8 cellular contexts compared by ENCODE assay signal in the genomic region with DNA sequence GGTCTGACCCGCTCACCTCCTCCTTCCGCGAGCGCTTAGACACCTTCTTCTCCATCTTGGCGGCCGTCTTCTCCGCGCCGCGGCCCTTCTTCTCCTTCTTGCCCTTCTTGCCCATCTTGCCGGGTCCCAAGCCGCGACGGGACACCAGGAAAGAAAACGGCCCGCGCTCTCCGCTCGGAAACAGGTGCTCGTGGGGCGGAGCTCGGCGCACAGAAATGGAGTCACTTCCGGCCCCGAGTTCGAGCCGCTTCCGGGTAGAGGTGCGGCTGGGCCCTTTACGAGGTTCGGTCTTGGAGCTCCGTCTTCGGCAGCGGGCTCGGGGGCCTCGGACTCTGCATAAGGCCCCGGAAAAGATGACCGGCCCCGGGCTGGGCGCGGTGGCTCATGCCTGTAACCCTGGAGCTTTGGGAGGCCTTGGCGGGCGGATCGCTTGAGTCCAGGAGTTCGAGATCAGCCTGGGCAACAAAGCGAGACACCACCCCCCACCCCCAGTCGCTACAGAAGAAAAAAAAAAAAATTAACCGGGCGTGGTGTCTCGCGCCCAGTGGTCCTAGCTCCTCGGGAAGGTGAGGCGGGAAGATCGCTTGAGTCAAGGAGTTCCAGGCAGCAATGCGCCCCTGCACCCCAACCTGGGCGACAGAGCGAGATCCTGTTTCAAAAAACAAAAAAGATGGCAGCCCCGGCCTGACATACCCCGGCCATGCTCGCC. TPM values are rescaled to one million over a fixed set of nuclear protein-coding genes. Genes with fewer than 3 reads are reported as not detected.
DNase-seq lines count a peak whose midpoint lies in the region; ATAC-seq and TF ChIP-seq lines count a peak whose summit lies in the region.

A gene (minus strand): TSS at position 211 of the 709 bp plus-strand sequence. CDS start 96 bp downstream, at position 115.

- peaks cover 42% of the 10 kb centered on the region for H3K36me3 Mint-ChIP-seq in dendritic cell treated with granulocyte-macrophage colony-stimulating factor and Interleukin-4, amounts not matched to agents 40 ng/mL and 50 ng/mL, for 4 days (ENCODE audit: low read depth)

- intact Hi-C loops in A673 (cut with micrococcal nuclease; ENCODE audit: unreplicated experiment) (loop anchor here (5.0 to 10.0 kb wide), 2 partner anchors 361 to 806 kb away; a partner anchor contains a TSS), left lung (cut with DNase I) (no loop called here)
- intact Hi-C loops in dendritic cell treated with granulocyte-macrophage colony-stimulating factor and Interleukin-4, amounts not matched to agents 40 ng/mL and 50 ng/mL, for 4 days (cut with micrococcal nuclease), result loop anchor here (10.0 kb wide), 1 partner anchor 381 kb away; a partner anchor contains a TSS

- peaks cover 12% of the 10 kb centered on the region for H3K27me3 Mint-ChIP-seq in dendritic cell treated with granulocyte-macrophage colony-stimulating factor and Interleukin-4, amounts not matched to agents 40 ng/mL and 50 ng/mL, for 4 days

- H3K4me1 ChIP-seq in A673 (ENCODE audit: insufficient read depth, low read length, poor library complexity, severe bottlenecking), result peaks cover 7% of the 10 kb centered on the region
- H3K4me1 ChIP-seq in left lung, result peaks cover 5 to 21% of the 10 kb centered on the region in 2 donors

- TSS peak; percentile 86 for BruUV-seq in A673 (replicated peaks; lab: Mats Ljungman, UMichigan)

- H3K36me3 ChIP-seq in A673 (ENCODE audit: insufficient read depth, low read length, poor library complexity, severe bottlenecking) (peaks cover 12% of the 10 kb centered on the region), left lung (peaks cover 0 to 25% of the 10 kb centered on the region in 2 donors)

- CTCF ChIA-PET in A673 (lab: Charles Lee), result interaction anchor here (1.1 kb wide), 2 partner anchors 13 to 106 kb away, joined by 4 read pairs; no protein-coding TSS in a partner anchor

- peaks cover 32% of the 10 kb centered on the region for H3K4me1 Mint-ChIP-seq in dendritic cell treated with granulocyte-macrophage colony-stimulating factor and Interleukin-4, amounts not matched to agents 40 ng/mL and 50 ng/mL, for 4 days (ENCODE audit: low read depth)

- ATAC-seq in GM18858 (IDR thresholded peaks at IDR 0.05; ENCODE audit: unreplicated experiment) (peak; percentile 60), HG03103 (IDR thresholded peaks at IDR 0.05; ENCODE audit: low read depth, unreplicated experiment) (peak; percentile 79), left lung (peak; percentile 95)

- H3K27me3 ChIP-seq in A673 (replicated peaks; ENCODE audit: insufficient read depth, low read depth, low read length, poor library complexity) (no peaks in the 10 kb centered on the region), left lung (no peaks in the 10 kb centered on the region)

- DNase-seq in A673 (ENCODE audit: low spot score), result peak; percentile 92
- DNase-seq in NCI-H526 treated with DMSO at 0.1 percent for 48 hours (lab: John Stamatoyannopoulos, UW), result peak; percentile 37
- DNase-seq in activated CD4-positive, alpha-beta T cell treated with anti-CD3 and anti-CD28 coated beads, Interleukin-2, amount 50 U/mL, for 24 hours (ENCODE audit: low read depth in 1 of 2, low spot score in 1 of 2), result peak; percentile 80 to 86
- DNase-seq in left lung, result peak; percentile 91 to 95
- peak; percentile 81 for DNase-seq in stimulated activated CD4-positive, alpha-beta T cell treated with anti-CD3 and anti-CD28 coated beads, Interleukin-2, amount 100 ng/mL, for 4 hours (ENCODE audit: low read depth)

- POLR2A ChIA-PET in A673 (lab: Charles Lee; ENCODE audit: low non-redundant PET), result interaction anchor here (0.5 kb wide), 1 partner anchor 226 kb away, joined by 15 read pairs; no protein-coding TSS in a partner anchor

- H3K9me3 Mint-ChIP-seq in dendritic cell treated with granulocyte-macrophage colony-stimulating factor and Interleukin-4, amounts not matched to agents 40 ng/mL and 50 ng/mL, for 4 days, result no peaks in the 10 kb centered on the region

- H3K9me3 ChIP-seq in A673 (ENCODE audit: low read depth, low read length, poor library complexity, severe bottlenecking), result no peaks in the 10 kb centered on the region
- no peaks in the 10 kb centered on the region for H3K9me3 ChIP-seq in left lung

- peak within 1 kb of the TSS; percentile 98 for H3K27ac Mint-ChIP-seq in dendritic cell treated with granulocyte-macrophage colony-stimulating factor and Interleukin-4, amounts not matched to agents 40 ng/mL and 50 ng/mL, for 4 days

- H3K4me3 ChIP-seq in A673 (ENCODE audit: low read depth, low read length, poor library complexity, severe bottlenecking) (peak within 1 kb of the TSS; percentile 96), left lung (peak within 1 kb of the TSS; percentile 91 to 100)

- TF ChIP-seq CTCF in A673 (conservative IDR thresholded peaks at IDR 0.05; ENCODE audit: low read depth, low read length) (no peak), left lung (IDR thresholded peaks at IDR 0.05) (no peak)

- peak within 1 kb of the TSS; percentile 99 for H3K4me3 Mint-ChIP-seq in dendritic cell treated with granulocyte-macrophage colony-stimulating factor and Interleukin-4, amounts not matched to agents 40 ng/mL and 50 ng/mL, for 4 days

- H3K27ac ChIP-seq in A673 (ENCODE audit: low read depth, low read length, poor library complexity, severe bottlenecking), result peak within 1 kb of the TSS; percentile 94
- peak within 1 kb of the TSS; percentile 74 to 92 for H3K27ac ChIP-seq in left lung

RNA-seq across cellular contexts. Expression of the gene that starts here (rescaled TPM):
- 83.3 and 86.6 TPM in 2 replicates for total RNA-seq in A673 (2021)
- 10 to 100 TPM; 31.3 to 32.8 TPM for total RNA-seq in left lung

Comparison
In these comparisons a context has a peak if more than half of its experiments do, and no peak if none do; other contexts are left out.
1. Peak in every context shown above with its lines: DNase-seq, ATAC-seq, H3K4me3 ChIP-seq and H3K27ac ChIP-seq.
2. DNase-seq: peak in every context shown above with its lines; median percentile 93 in left lung; 92 in A673; 83 in activated CD4-positive, alpha-beta T cell treated with anti-CD3 and anti-CD28 coated beads, Interleukin-2, amount 50 U/mL, for 24 hours; 81 in stimulated activated CD4-positive, alpha-beta T cell treated with anti-CD3 and anti-CD28 coated beads, Interleukin-2, amount 100 ng/mL, for 4 hours; 37 in NCI-H526 treated with DMSO at 0.1 percent for 48 hours.
3. intact Hi-C loops: an anchor here in A673 (5.0 to 10.0 kb wide) and dendritic cell treated with granulocyte-macrophage colony-stimulating factor and Interleukin-4, amounts not matched to agents 40 ng/mL and 50 ng/mL, for 4 days (10.0 kb wide); none called in left lung.